In genomic region chr15:71411538-71412482, GRCh38 we compare ENCODE assay signal across 11 cellular contexts.
DNase-seq lines count a peak whose midpoint lies in the region; ATAC-seq and TF ChIP-seq lines count a peak whose summit lies in the region.
"Had no signal": no experiment of that assay in that cellular context is flagged by ENCODE, and none has a peak within 500 bp of the region (broad histone marks: within the 10 kb centered on the region; RNA-seq: fewer than 3 reads in every experiment).

No MANE protein-coding gene starts in this region.

- TF ChIP-seq CTCF in astrocyte of the cerebellum (IDR thresholded peaks at IDR 0.05; ENCODE audit: low read depth, low read length, missing control alignments) (peak; percentile 9), osteocyte (IDR thresholded peaks at IDR 0.05) (no peak)

- H3K4me1 Mint-ChIP-seq in osteocyte (ENCODE audit: unreplicated experiment) = no peaks in the 10 kb centered on the region
- H3K4me1 Mint-ChIP-seq: CD14-positive monocyte had no signal

- peak; percentile 30 for DNase-seq in Ammon's horn (ENCODE audit: low spot score)
- DNase-seq in astrocyte of the cerebellum (ENCODE audit: low read depth) = peak; percentile 6
- peak; percentile 55 for DNase-seq in left cardiac atrium
- peak; percentile 14 for DNase-seq in pons (ENCODE audit: low spot score)
- no peak for DNase-seq in activated CD4-positive, CD25-positive, alpha-beta regulatory T cell (lab: John Stamatoyannopoulos, UW)
- DNase-seq in osteocyte (ENCODE audit: extremely low spot score, unreplicated experiment) = no peak
- DNase-seq: Karpas-422 had no signal

- no peak overlapping the region for H3K27ac Mint-ChIP-seq in osteocyte (ENCODE audit: unreplicated experiment)
- H3K27ac Mint-ChIP-seq: CD14-positive monocyte had no signal

- no peak overlapping the region for H3K4me3 Mint-ChIP-seq in osteocyte (ENCODE audit: unreplicated experiment)
- H3K4me3 Mint-ChIP-seq: CD14-positive monocyte, neural crest cell had no signal

- H3K36me3 Mint-ChIP-seq in osteocyte (ENCODE audit: unreplicated experiment) = no peaks in the 10 kb centered on the region
- H3K36me3 Mint-ChIP-seq: CD14-positive monocyte had no signal

- peak; percentile 17 to 53 for ATAC-seq in left cardiac atrium
- no peak for ATAC-seq in HG02763 (IDR thresholded peaks at IDR 0.05; ENCODE audit: unreplicated experiment)
- no peak for ATAC-seq in HG02970 (IDR thresholded peaks at IDR 0.05; ENCODE audit: low FRiP score, unreplicated experiment)

- H3K9me3 Mint-ChIP-seq in osteocyte (ENCODE audit: unreplicated experiment) = no peaks in the 10 kb centered on the region
- H3K9me3 Mint-ChIP-seq: CD14-positive monocyte, neural crest cell had no signal

- intact Hi-C loops in left cardiac atrium (cut with DNase I) = no loop called here

- in situ Hi-C loops in astrocyte of the cerebellum (cut with HindIII; ENCODE audit: low sequenced_read_pairs) = no loop called here

- H3K4me3 ChIP-seq in astrocyte of the cerebellum (ENCODE audit: low read depth, low read length) = no peak overlapping the region

- no peaks in the 10 kb centered on the region for H3K27me3 Mint-ChIP-seq in osteocyte (ENCODE audit: unreplicated experiment)

Comparison
In these comparisons a context has a peak if more than half of its experiments do, and no peak if none do; other contexts are left out.
1. DNase-seq: peak in Ammon's horn (single experiment), astrocyte of the cerebellum (single experiment), left cardiac atrium (single experiment) and pons (single experiment); none in activated CD4-positive, CD25-positive, alpha-beta regulatory T cell (0 of 4) and osteocyte (single experiment).
2. ATAC-seq: peak in left cardiac atrium (2 of 2); none in HG02763 (single experiment) and HG02970 (single experiment).